In genomic region chr14:71629765-71630502, GRCh38 we compare ENCODE assay signal across 1 cellular context.
A peak's percentile ranks its signal among the peaks of the same experiment; 100 is the strongest.
TF ChIP-seq lines count a peak whose summit lies in the region.

No MANE protein-coding gene starts in this region.

TF ChIP-seq in SK-N-SH, 30 proteins besides CTCF, POLR2A, EP300 and RAD21 (continued from another document):
- TF ChIP-seq ZBTB33 (IDR thresholded peaks at IDR 0.05; ENCODE audit: borderline replicate concordance, low read depth) (no peak), PBX3 (IDR thresholded peaks at IDR 0.05) (peak; percentile 89), IRF3 (IDR thresholded peaks at IDR 0.05; ENCODE audit: low read depth, low read length) (no peak), FOXM1 (IDR thresholded peaks at IDR 0.05; ENCODE audit: low read depth) (0 out of 2 replicates have a peak, but pooled peaks have one; percentile 53), POLR2AphosphoS5 (IDR thresholded peaks at IDR 0.05; ENCODE audit: low read depth, low read length) (no peak; the same call in 1 of the 2 replicates), CHD2 (IDR thresholded peaks at IDR 0.05; ENCODE audit: low read length, partially characterized antibody) (peak; percentile 30), MEF2A (IDR thresholded peaks at IDR 0.05; ENCODE audit: borderline replicate concordance, low read depth) (no peak), TEAD4 (IDR thresholded peaks at IDR 0.05; ENCODE audit: borderline replicate concordance, insufficient read depth) (no peak; the same call in 1 of the 2 replicates), JUND (IDR thresholded peaks at IDR 0.05) (peak; percentile 30; the same call in 1 of the 2 replicates), YY1 (IDR thresholded peaks at IDR 0.05; ENCODE audit: low read depth) (no peak), REST (IDR thresholded peaks at IDR 0.05; ENCODE audit: low read depth, low read length) (no peak), ELF1 (IDR thresholded peaks at IDR 0.05) (no peak), GABPA (IDR thresholded peaks at IDR 0.05; ENCODE audit: low read depth) (no peak), TCF12 (IDR thresholded peaks at IDR 0.05) (peak; percentile 80)
